In the genomic region with DNA sequence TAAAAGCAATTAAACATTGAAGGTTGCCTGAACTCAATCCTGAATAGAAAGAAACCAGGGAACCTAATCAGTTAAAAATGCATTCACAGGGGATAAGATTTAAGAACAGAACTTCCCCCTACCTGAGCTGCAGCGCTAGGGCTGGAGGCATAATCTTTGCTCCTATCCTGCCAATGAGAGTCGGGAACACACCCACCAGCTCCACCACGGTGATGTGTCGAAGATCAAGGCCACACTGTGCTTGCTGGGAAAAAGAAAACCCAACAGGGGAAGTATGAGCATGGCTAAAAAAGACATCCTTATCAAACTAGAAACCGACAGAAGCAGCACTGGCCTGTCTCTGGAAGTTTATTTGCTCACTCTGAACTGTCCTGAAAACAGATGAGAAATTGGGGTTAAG, we compare ENCODE assay signal across 29 cellular contexts.
"Had no signal": no experiment of that assay in that cellular context is flagged by ENCODE, and none has a peak within 500 bp of the region (broad histone marks: within the 10 kb centered on the region; RNA-seq: fewer than 3 reads in every experiment).

No MANE protein-coding gene starts in this region.

- H3K27me3 ChIP-seq: body of pancreas, foreskin keratinocyte had no signal

- ATAC-seq: activated CD4-positive, CD25-positive, alpha-beta regulatory T cell treated with anti-CD3 and anti-CD28 coated beads, Interleukin-2, amount 50 U/mL, for 24 hours; activated CD8-positive, alpha-beta T cell treated with anti-CD3 and anti-CD28 coated beads for 36 hours; activated T-cell treated with anti-CD3 and anti-CD28 coated beads, Interleukin-2, amount 50 U/mL, for 4 hours; activated T-helper 17 cell treated with anti-CD3 and anti-CD28 coated beads, Interleukin-2, amount 50 U/mL, for 72 hours; body of pancreas; foreskin keratinocyte; gastrocnemius medialis; T-helper 17 cell had no signal

- H3K4me1 ChIP-seq: adrenal gland, body of pancreas, foreskin keratinocyte, gastrocnemius medialis had no signal

- H3K4me3 ChIP-seq: adrenal gland, body of pancreas, gastrocnemius medialis had no signal

- H3K36me3 ChIP-seq: adrenal gland, gastrocnemius medialis, WERI-Rb-1 had no signal

- H3K27ac ChIP-seq: adrenal gland, body of pancreas, epithelial cell of prostate, foreskin keratinocyte, gastrocnemius medialis, WERI-Rb-1 had no signal

- H3K9me3 ChIP-seq: adrenal gland, body of pancreas, gastrocnemius medialis had no signal

- DNase-seq: activated B cell treated with CpG ODN at 0.5 μM for 24 hours; activated CD4-positive, alpha-beta T cell treated with anti-CD3 and anti-CD28 coated beads for 48 hours; activated CD4-positive, alpha-beta T cell treated with anti-CD3 and anti-CD28 coated beads, Interleukin-2, amount 50 U/mL, for 1 hour; activated CD4-positive, alpha-beta T cell treated with anti-CD3 and anti-CD28 coated beads, Interleukin-2, amount 50 U/mL, for 48 hours; activated CD8-positive, alpha-beta memory T cell treated with anti-CD3 and anti-CD28 coated beads for 24 hours; activated CD8-positive, alpha-beta T cell treated with anti-CD3 and anti-CD28 coated beads for 36 hours; activated effector memory CD4-positive, alpha-beta T cell treated with Interleukin-2 at 50 U/mL for 16 hours; activated gamma-delta T cell treated with Interleukin-2 at 50 U/mL for 16 hours; activated naive CD4-positive, alpha-beta T cell treated with anti-CD3 and anti-CD28 coated beads, Interleukin-2, amount 50 U/mL, for 16 hours; activated naive CD4-positive, alpha-beta T cell treated with Interleukin-2 at 50 U/mL for 16 hours; activated T-cell treated with anti-CD3 and anti-CD28 coated beads, Interleukin-2, amount 50 U/mL, for 4 hours; aorta; body of pancreas; caudate nucleus; effector CD8-positive, alpha-beta T cell; foreskin keratinocyte; gastrocnemius medialis; glutamatergic neuron; SW 1271; T-helper 1 cell; T-helper 17 cell; T1000; WERI-Rb-1 had no signal

- FAIRE-seq: endometrium, endothelial cell of umbilical vein had no signal
